In genomic region chr1:24154215-24154614, GRCh38 we compare ENCODE assay signal across 23 cellular contexts. TPM values are rescaled to one million over a fixed set of nuclear protein-coding genes. Genes with fewer than 3 reads are reported as not detected.
DNase-seq lines count a peak whose midpoint lies in the region; TF ChIP-seq lines count a peak whose summit lies in the region.
"Had no signal": no experiment of that assay in that cellular context is flagged by ENCODE, and none has a peak within 500 bp of the region (broad histone marks: within the 10 kb centered on the region; RNA-seq: fewer than 3 reads in every experiment).

No MANE protein-coding gene starts in this region.

- in situ Hi-C loops in astrocyte of the cerebellum (cut with HindIII; ENCODE audit: low sequenced_read_pairs), result no loop called here

- no peak for TF ChIP-seq CTCF in astrocyte of the cerebellum (IDR thresholded peaks at IDR 0.05; ENCODE audit: low read depth, low read length, missing control alignments)
- no peak for TF ChIP-seq CTCF in testis (IDR thresholded peaks at IDR 0.05)

- 78 to 81% methylated on average over 8 of the region's 8 CpGs for WGBS in testis, 2 donors

- H3K36me3 ChIP-seq in testis (ENCODE audit: low read depth, missing control alignments), result no peaks in the 10 kb centered on the region
- H3K36me3 ChIP-seq: ovary had no signal

- no peak overlapping the region for H3K27ac ChIP-seq in testis
- H3K27ac ChIP-seq: body of pancreas, GM23248, ovary had no signal

- no peak for TF ChIP-seq POLR2A in testis (IDR thresholded peaks at IDR 0.05)

- intact Hi-C loops in testis (cut with DNase I; ENCODE audit: low total_unique reads), result no loop called here

- no peaks in the 10 kb centered on the region for H3K9me3 ChIP-seq in testis
- H3K9me3 ChIP-seq: body of pancreas, ovary had no signal

- H3K4me3 ChIP-seq in astrocyte of the cerebellum (ENCODE audit: low read depth, low read length) (no peak overlapping the region), testis (no peak overlapping the region)
- H3K4me3 ChIP-seq: body of pancreas, GM23248, ovary had no signal

- H3K4me1 ChIP-seq in testis, result no peaks in the 10 kb centered on the region

- peak; percentile 55 to 70 for DNase-seq in NCI-H2081 (lab: John Stamatoyannopoulos, UW)
- no peak for DNase-seq in NCI-H2081 treated with DMSO at 0.1 percent for 48 hours (lab: John Stamatoyannopoulos, UW)
- DNase-seq in NCI-H345 treated with DMSO at 0.1 percent for 48 hours (lab: John Stamatoyannopoulos, UW; ENCODE audit: unreplicated experiment), result peak; percentile 56
- DNase-seq in astrocyte of the cerebellum (ENCODE audit: low read depth), result peak; percentile 22
- DNase-seq in SIG-M5 treated with dmso at 0.1 percent for 504 hours (lab: John Stamatoyannopoulos, UW; ENCODE audit: unreplicated experiment), result no peak
- no peak for DNase-seq in testis
- no peak for DNase-seq in RPMI8226
- DNase-seq in NOMO-1 (lab: John Stamatoyannopoulos, UW; ENCODE audit: unreplicated experiment in 2 of 2), result no peak
- DNase-seq: activated CD4-positive, alpha-beta T cell treated with anti-CD3 and anti-CD28 coated beads, Interleukin-2, amount 10 ng/mL, durations not matched to agents 24 days and 14 days; activated naive CD8-positive, alpha-beta T cell treated with anti-CD3 and anti-CD28 coated beads, Interleukin-2, amount 10 ng/mL, durations not matched to agents 7 days and 5 days; effector memory CD8-positive, alpha-beta T cell; GM23248; naive thymus-derived CD8-positive, alpha-beta T cell; OCI-M1; ovary; right cardiac atrium; SIG-M5 had no signal

- H3K27me3 ChIP-seq in testis, result no peaks in the 10 kb centered on the region
- H3K27me3 ChIP-seq: body of pancreas, ovary had no signal

RNA-seq across cellular contexts. Expression of gene IL22RA1, which starts 11.3 kb away (rescaled TPM):
- total RNA-seq in testis, result under 1 TPM; 0.31 to 0.93 TPM
- 0.95 TPM for polyA plus RNA-seq in testis (ENCODE audit: insufficient read depth, low read depth, low replicate concordance)
- total RNA-seq: activated CD4-positive, alpha-beta T cell treated with anti-CD3 and anti-CD28 coated beads, Interleukin-2, amount 10 ng/mL, durations not matched to agents 24 days and 14 days; activated T-helper 2 cell treated with anti-CD3 and anti-CD28 coated beads, Interferon-gamma antibody, Interleukin-2, Interleukin-4, amounts not matched to agents 10 μg/mL and 5 μg/mL and 100 μg/mL, durations not matched to agents 14 hours and 24 hours and 36 hours; chondrocyte; GM23248; naive thymus-derived CD8-positive, alpha-beta T cell; T-helper 1 cell treated with Interleukin-12 subunit alpha and Interleukin-12 subunit beta and Interleukin-4 antibody, amounts not matched to agents 30 ng/mL and 1 ng/mL, for 36 hours; urinary bladder had no signal
- polyA plus RNA-seq: naive thymus-derived CD8-positive, alpha-beta T cell had no signal

RNA-seq across cellular contexts. Expression of gene IFNLR1, which starts 32.9 kb away (rescaled TPM):
- 1 to 10 TPM in 1 of 2 donors, under 1 TPM in 1; 0.63 to 1.6 TPM for total RNA-seq in testis
- polyA plus RNA-seq in testis (ENCODE audit: insufficient read depth, low read depth, low replicate concordance), result 1.5 TPM
- total RNA-seq: A172, GM23248 had no signal
- polyA plus RNA-seq: GM23248 had no signal

RNA-seq across cellular contexts. Expression of gene MYOM3, which starts 42.3 kb away (rescaled TPM):
- 10 to 100 TPM; 26.8 to 39.5 TPM for total RNA-seq in testis
- polyA plus RNA-seq in testis (ENCODE audit: insufficient read depth, low read depth, low replicate concordance), result 22.4 TPM
- total RNA-seq: activated CD4-positive, alpha-beta T cell treated with anti-CD3 and anti-CD28 coated beads, Interleukin-2, amount 10 ng/mL, durations not matched to agents 24 days and 14 days; activated naive CD8-positive, alpha-beta T cell treated with anti-CD3 and anti-CD28 coated beads, Interleukin-2, amount 10 ng/mL, durations not matched to agents 7 days and 5 days; activated T-helper 2 cell treated with anti-CD3 and anti-CD28 coated beads, Interferon-gamma antibody, Interleukin-2, Interleukin-4, amounts not matched to agents 10 μg/mL and 5 μg/mL and 100 μg/mL, durations not matched to agents 14 hours and 24 hours and 36 hours; naive thymus-derived CD8-positive, alpha-beta T cell; T-helper 1 cell treated with Interleukin-12 subunit alpha and Interleukin-12 subunit beta and Interleukin-4 antibody, amounts not matched to agents 30 ng/mL and 1 ng/mL, for 36 hours had no signal
- polyA plus RNA-seq: naive thymus-derived CD8-positive, alpha-beta T cell had no signal

Comparison
In these comparisons a context has a peak if more than half of its experiments do, and no peak if none do; other contexts are left out.
1. DNase-seq: peak in NCI-H2081 (2 of 2), NCI-H345 treated with DMSO at 0.1 percent for 48 hours (single experiment) and astrocyte of the cerebellum (single experiment); none in NCI-H2081 treated with DMSO at 0.1 percent for 48 hours (single experiment), SIG-M5 treated with dmso at 0.1 percent for 504 hours (single experiment), testis (single experiment), RPMI8226 (single experiment) and NOMO-1 (0 of 2).